ENCODE assay signal across 8 cellular contexts in the genomic region with DNA sequence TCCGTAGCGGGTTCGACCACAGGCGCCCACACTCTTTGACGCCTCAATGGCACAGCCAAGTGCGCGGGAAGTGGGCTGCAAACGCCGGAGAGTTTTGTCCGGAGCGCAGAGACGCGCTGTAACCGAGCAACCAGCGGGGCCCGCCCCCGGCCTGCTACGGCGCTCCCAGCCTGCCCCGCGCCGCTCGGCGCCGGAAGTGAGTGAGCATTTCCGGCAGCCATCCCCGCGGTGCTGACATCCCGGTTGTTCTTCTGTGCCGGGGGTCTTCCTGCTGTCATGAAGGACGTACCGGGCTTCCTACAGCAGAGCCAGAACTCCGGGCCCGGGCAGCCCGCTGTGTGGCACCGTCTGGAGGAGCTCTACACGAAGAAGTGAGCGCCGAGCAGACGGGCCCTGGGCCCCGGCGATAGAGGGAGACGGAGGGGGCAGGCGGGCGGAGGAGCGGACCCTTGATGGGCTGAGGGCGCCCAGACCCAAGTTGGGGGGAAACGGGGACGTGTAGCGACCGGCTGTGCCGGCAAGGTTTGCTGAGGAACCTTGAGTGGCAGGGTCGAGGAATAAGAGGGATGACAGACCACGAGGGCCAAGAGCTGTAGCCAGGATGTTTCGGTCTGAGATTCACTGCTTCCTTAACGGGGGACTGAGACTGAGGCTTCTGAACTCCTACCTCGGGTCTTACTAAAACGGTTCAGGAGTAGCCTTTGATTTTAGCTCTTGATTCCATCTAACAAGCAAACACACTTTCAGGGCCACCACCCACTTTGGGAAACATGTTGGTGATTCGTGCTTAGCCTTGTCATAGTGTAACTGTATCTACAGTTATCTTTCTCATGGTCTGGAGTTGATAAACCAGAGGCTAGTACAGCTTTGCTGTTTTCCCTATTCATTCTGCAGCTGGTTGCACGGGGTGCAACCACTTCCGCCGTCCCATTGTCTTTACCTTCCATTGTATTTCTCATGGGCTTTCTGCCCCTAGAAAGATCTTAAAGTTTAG. TPM values are rescaled to one million over a fixed set of nuclear protein-coding genes. Genes with fewer than 3 reads are reported as not detected.
DNase-seq lines count a peak whose midpoint lies in the region; ATAC-seq and TF ChIP-seq lines count a peak whose summit lies in the region.

PSMD13 (plus strand) TSS at position 203 of the 994 bp plus-strand sequence; CDS start at position 277, 74 bp downstream.

- peak within 1 kb of the TSS; percentile 100 for H3K27ac ChIP-seq in CD8-positive, alpha-beta T cell (ENCODE audit: low read depth, low read length)

- H3K36me3 Mint-ChIP-seq in CD8-positive, alpha-beta T cell, result peaks cover 41% of the 10 kb centered on the region

- H3K9me3 ChIP-seq in CD8-positive, alpha-beta T cell (ENCODE audit: low read length), result no peaks in the 10 kb centered on the region

- no peaks in the 10 kb centered on the region for H3K9me3 Mint-ChIP-seq in CD8-positive, alpha-beta T cell

- POLR2A ChIA-PET in CD8-positive, alpha-beta T cell (lab: Charles Lee), result interaction anchor here (0.8 to 4.3 kb wide), 11 partner anchors 15 to 269 kb away, joined by 3 to 37 read pairs (median 4); partner anchors contain the start of genes BET1L and RIC8A

- intact Hi-C loops in CD8-positive, alpha-beta T cell (cut with DNase I, micrococcal nuclease), result loop anchor here (1.0 to 10.0 kb wide), 12 partner anchors 30 to 1098 kb away; partner anchors contain the start of genes BET1L (in 2 of the 2), PGGHG (in 2 of the 2), PTDSS2 (in 2 of the 2) and RIC8A (in 2 of the 2)

- H3K4me1 Mint-ChIP-seq in CD8-positive, alpha-beta T cell (ENCODE audit: low read depth), result peaks cover 59% of the 10 kb centered on the region

- TF ChIP-seq CTCF in CD8-positive, alpha-beta T cell (IDR thresholded peaks at IDR 0.05), result no peak

- H3K4me3 Mint-ChIP-seq in CD8-positive, alpha-beta T cell, result peak within 1 kb of the TSS; percentile 96

- peak; percentile 72 for ATAC-seq in CD8-positive, alpha-beta T cell
- ATAC-seq in GM19395 (IDR thresholded peaks at IDR 0.05; ENCODE audit: unreplicated experiment) (peak; percentile 76), HG03565 (IDR thresholded peaks at IDR 0.05; ENCODE audit: unreplicated experiment) (peak; percentile 74)

- DNase-seq in CD8-positive, alpha-beta T cell, result peak; percentile 74 to 91 (median 87)
- DNase-seq in NOMO-1 treated with dmso at 0.1 percent for 144 hours (lab: John Stamatoyannopoulos, UW; ENCODE audit: unreplicated experiment), result peak; percentile 76
- peak; percentile 94 for DNase-seq in activated CD8-positive, alpha-beta memory T cell treated with anti-CD3 and anti-CD28 coated beads, Interleukin-2, amount 50 U/mL, for 48 hours
- DNase-seq in epidermal melanocyte (ENCODE audit: insufficient read length, low spot score), result peak; percentile 90
- DNase-seq in middle frontal gyrus (ENCODE audit: extremely low spot score, low spot score), result peak; percentile 56
- DNase-seq in stimulated activated CD8-positive, alpha-beta memory T cell treated with anti-CD3 and anti-CD28 coated beads, Interleukin-2, amount 100 ng/mL, for 48 hours (ENCODE audit: low read depth in 2 of 2), result peak; percentile 88 to 91

- peaks cover 9% of the 10 kb centered on the region for H3K36me3 ChIP-seq in CD8-positive, alpha-beta T cell (ENCODE audit: insufficient read depth, low read length)

- peaks cover 24% of the 10 kb centered on the region for H3K4me1 ChIP-seq in CD8-positive, alpha-beta T cell (ENCODE audit: insufficient read depth, low read length)

- CTCF ChIA-PET in CD8-positive, alpha-beta T cell (lab: Charles Lee), result interaction anchor here (0.6 to 2.0 kb wide), 13 partner anchors 10 to 329 kb away, joined by 3 to 19 read pairs (median 4); partner anchors contain the start of genes BET1L and RIC8A

- no peaks in the 10 kb centered on the region for H3K27me3 ChIP-seq in CD8-positive, alpha-beta T cell (ENCODE audit: insufficient read depth, low read length)

- peak within 1 kb of the TSS; percentile 100 for H3K4me3 ChIP-seq in CD8-positive, alpha-beta T cell (ENCODE audit: low read depth, low read length)

- H3K27me3 Mint-ChIP-seq in CD8-positive, alpha-beta T cell (ENCODE audit: low read depth), result no peaks in the 10 kb centered on the region

- H3K27ac Mint-ChIP-seq in CD8-positive, alpha-beta T cell, result peak within 1 kb of the TSS; percentile 99

RNA-seq across cellular contexts. Expression of gene PSMD13, which starts in this region (rescaled TPM):
- total RNA-seq in CD8-positive, alpha-beta T cell, result 10 to 100 TPM; 74.3 to 82.8 TPM

Comparison
In these comparisons a context has a peak if more than half of its experiments do, and no peak if none do; other contexts are left out.
1. Peak in every context shown above with its lines: DNase-seq, ATAC-seq, H3K4me3 ChIP-seq and H3K27ac ChIP-seq.